8 cellular contexts compared by ENCODE assay signal in the genomic region with DNA sequence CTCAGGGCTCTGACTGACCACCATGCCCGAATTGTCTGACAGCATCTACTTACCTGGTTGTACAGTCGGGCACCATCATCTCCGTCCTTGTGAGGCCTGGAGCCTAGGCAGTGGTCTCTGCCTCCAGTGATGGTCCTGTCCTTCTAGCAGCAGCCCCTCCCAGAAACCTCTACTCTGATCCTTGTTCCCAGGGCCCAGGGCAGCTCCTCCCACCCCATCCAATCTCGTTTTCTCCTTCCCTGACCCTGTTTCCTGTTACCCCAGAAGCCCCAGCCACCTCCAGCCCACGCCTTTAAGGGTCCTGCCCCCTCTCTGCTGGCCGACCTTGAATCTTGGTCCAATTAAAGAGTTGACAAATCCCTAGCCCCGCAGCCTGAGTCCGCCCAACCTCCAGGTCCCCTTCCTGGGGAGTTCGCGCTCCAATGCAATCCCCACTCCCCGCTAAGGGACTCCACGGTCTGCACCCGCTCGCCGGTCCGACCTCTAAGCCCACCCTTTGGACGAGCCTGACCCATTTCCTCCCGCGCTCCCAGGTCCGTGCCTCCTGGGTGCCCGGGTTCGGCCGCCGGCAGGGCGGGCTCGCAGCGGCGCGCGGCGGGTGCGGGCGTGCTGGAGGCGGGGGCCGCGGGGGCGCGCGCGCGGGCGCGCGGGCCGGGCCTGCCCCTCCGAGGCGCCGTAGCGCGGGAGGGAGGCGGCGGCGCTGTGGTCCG. TPM values are rescaled to one million over a fixed set of nuclear protein-coding genes. Genes with fewer than 3 reads are reported as not detected.
DNase-seq lines count a peak whose midpoint lies in the region; ATAC-seq, FAIRE-seq and TF ChIP-seq lines count a peak whose summit lies in the region.

A gene with protein sequence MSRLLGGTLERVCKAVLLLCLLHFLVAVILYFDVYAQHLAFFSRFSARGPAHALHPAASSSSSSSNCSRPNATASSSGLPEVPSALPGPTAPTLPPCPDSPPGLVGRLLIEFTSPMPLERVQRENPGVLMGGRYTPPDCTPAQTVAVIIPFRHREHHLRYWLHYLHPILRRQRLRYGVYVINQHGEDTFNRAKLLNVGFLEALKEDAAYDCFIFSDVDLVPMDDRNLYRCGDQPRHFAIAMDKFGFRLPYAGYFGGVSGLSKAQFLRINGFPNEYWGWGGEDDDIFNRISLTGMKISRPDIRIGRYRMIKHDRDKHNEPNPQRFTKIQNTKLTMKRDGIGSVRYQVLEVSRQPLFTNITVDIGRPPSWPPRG (plus strand): TSS at position 660 of the 710 bp plus-strand sequence. CDS start 1,951 bp downstream, outside the sequence.

- no peaks in the 10 kb centered on the region for H3K9me3 ChIP-seq in CD4-positive, CD25-positive, alpha-beta regulatory T cell (ENCODE audit: control insufficient read depth in 2 of 2, low read length in 2 of 2)
- H3K9me3 ChIP-seq in SU-DHL-6 (ENCODE audit: insufficient read depth, low read length) (no peaks in the 10 kb centered on the region), kidney (ENCODE audit: control insufficient read depth in 1 of 2, low read length in 2 of 2) (no peaks in the 10 kb centered on the region), smooth muscle cell (replicated peaks; ENCODE audit: low read depth) (no peaks in the 10 kb centered on the region)

- peaks cover 0 to 1% (median 0%) of the 10 kb centered on the region in 7 donors for H3K9me3 Mint-ChIP-seq in CD4-positive, CD25-positive, alpha-beta regulatory T cell

- H3K9ac ChIP-seq in SU-DHL-6 (ENCODE audit: low read length) (peak within 1 kb of the TSS; percentile 99), kidney (ENCODE audit: low read length in 2 of 2) (peak within 1 kb of the TSS in 1 of 2 donors; percentile 46), smooth muscle cell (ENCODE audit: low read depth) (peak within 1 kb of the TSS; percentile 76)

- TF ChIP-seq CTCF in HFF-Myc (IDR thresholded peaks at IDR 0.05; ENCODE audit: low read depth, low read length, missing control alignments) (no peak), SU-DHL-6 (IDR thresholded peaks at IDR 0.05; ENCODE audit: insufficient read depth, low read length, poor library complexity, severe bottlenecking) (no peak), kidney (IDR thresholded peaks at IDR 0.05; ENCODE audit: borderline replicate concordance, extremely low read depth, insufficient read depth) (no peak), smooth muscle cell (IDR thresholded peaks at IDR 0.05; ENCODE audit: borderline replicate concordance, insufficient read depth, poor library complexity, severe bottlenecking) (no peak)

- peaks cover 20% of the 10 kb centered on the region for H3K36me3 ChIP-seq in CD4-positive, CD25-positive, alpha-beta regulatory T cell (ENCODE audit: control insufficient read depth, insufficient read depth, low read length)
- H3K36me3 ChIP-seq in SU-DHL-6 (ENCODE audit: low read length), result no peaks in the 10 kb centered on the region
- peaks cover 5 to 26% of the 10 kb centered on the region in 2 donors for H3K36me3 ChIP-seq in kidney (ENCODE audit: control insufficient read depth in 1 of 2, insufficient read depth in 2 of 2, low read length in 2 of 2)
- H3K36me3 ChIP-seq in smooth muscle cell (ENCODE audit: low read depth), result no peaks in the 10 kb centered on the region

- H3K4me1 Mint-ChIP-seq in CD4-positive, CD25-positive, alpha-beta regulatory T cell, result peaks cover 7 to 62% (median 31%) of the 10 kb centered on the region in 4 donors

- no peaks in the 10 kb centered on the region for H3K27me3 ChIP-seq in CD4-positive, CD25-positive, alpha-beta regulatory T cell (ENCODE audit: control insufficient read depth, insufficient read depth, low read length)
- H3K27me3 ChIP-seq in SU-DHL-6 (ENCODE audit: low read length), result no peaks in the 10 kb centered on the region
- no peaks in the 10 kb centered on the region for H3K27me3 ChIP-seq in smooth muscle cell (ENCODE audit: low read depth)

- H3K4me2 ChIP-seq in SU-DHL-6 (ENCODE audit: low read depth, low read length, poor library complexity, severe bottlenecking), result peak within 1 kb of the TSS; percentile 72
- peak within 1 kb of the TSS; percentile 98 for H3K4me2 ChIP-seq in smooth muscle cell

- H3K4me3 ChIP-seq in CD4-positive, CD25-positive, alpha-beta regulatory T cell (ENCODE audit: low read depth, low read length), result peak within 1 kb of the TSS; percentile 37
- H3K4me3 ChIP-seq in HFF-Myc (replicated peaks; ENCODE audit: low read depth, low read length), result peak within 1 kb of the TSS; percentile 63
- peak within 1 kb of the TSS; percentile 80 for H3K4me3 ChIP-seq in SU-DHL-6 (ENCODE audit: insufficient read depth, low read length, poor library complexity, severe bottlenecking)
- H3K4me3 ChIP-seq in kidney (ENCODE audit: low read length in 2 of 2), result peak within 1 kb of the TSS; percentile 53 to 57
- peak within 1 kb of the TSS; percentile 75 for H3K4me3 ChIP-seq in smooth muscle cell

- ATAC-seq in CD4-positive, CD25-positive, alpha-beta regulatory T cell (ENCODE audit: low read depth in 2 of 2), result no peak
- ATAC-seq in GM18870 (IDR thresholded peaks at IDR 0.05; ENCODE audit: unreplicated experiment) (no peak), HG02973 (IDR thresholded peaks at IDR 0.05; ENCODE audit: unreplicated experiment) (no peak)

- H3F3A ChIP-seq in SU-DHL-6 (ENCODE audit: insufficient read depth) (peaks cover 34% of the 10 kb centered on the region), smooth muscle cell (ENCODE audit: low read depth) (peaks cover 19% of the 10 kb centered on the region)

- peaks cover 35% of the 10 kb centered on the region for H3K79me2 ChIP-seq in SU-DHL-6 (ENCODE audit: insufficient read depth, low read length)
- peaks cover 31% of the 10 kb centered on the region for H3K79me2 ChIP-seq in smooth muscle cell (ENCODE audit: low read depth)

- H3K27ac ChIP-seq in CD4-positive, CD25-positive, alpha-beta regulatory T cell (ENCODE audit: insufficient read depth, low read length, poor library complexity, severe bottlenecking), result no peak within 1 kb of the TSS
- H3K27ac ChIP-seq in SU-DHL-6 (ENCODE audit: low read depth, low read length), result peak within 1 kb of the TSS; percentile 74
- H3K27ac ChIP-seq in caudate nucleus (ENCODE audit: low read depth, low read length), result peak within 1 kb of the TSS; percentile 20
- no peak within 1 kb of the TSS for H3K27ac ChIP-seq in kidney (ENCODE audit: low read depth in 2 of 2, low read length in 2 of 2)
- H3K27ac ChIP-seq in smooth muscle cell (ENCODE audit: low read depth), result peak within 1 kb of the TSS; percentile 25

- H3K36me3 Mint-ChIP-seq in CD4-positive, CD25-positive, alpha-beta regulatory T cell, result peaks cover 18% of the 10 kb centered on the region

- H2AFZ ChIP-seq in SU-DHL-6 (ENCODE audit: low read depth, low read length, severe bottlenecking) (no peak within 1 kb of the TSS), smooth muscle cell (ENCODE audit: low read depth) (peak within 1 kb of the TSS; percentile 74)

- no peak for FAIRE-seq in kidney (lab: Jason Lieb, UNC)

- H3K4me1 ChIP-seq in CD4-positive, CD25-positive, alpha-beta regulatory T cell (ENCODE audit: control insufficient read depth, insufficient read depth, low read length, poor library complexity, severe bottlenecking), result peaks cover 42% of the 10 kb centered on the region
- H3K4me1 ChIP-seq in kidney (ENCODE audit: control insufficient read depth in 1 of 2, insufficient read depth in 1 of 2, low read depth in 1 of 2, low read length in 2 of 2), result peaks cover 7 to 37% of the 10 kb centered on the region in 2 donors
- peaks cover 18% of the 10 kb centered on the region for H3K4me1 ChIP-seq in smooth muscle cell (ENCODE audit: low read depth)

- H3K9me2 ChIP-seq in SU-DHL-6 (replicated peaks; ENCODE audit: insufficient read depth, low read length), result no peaks in the 10 kb centered on the region

- H3K27me3 Mint-ChIP-seq in CD4-positive, CD25-positive, alpha-beta regulatory T cell, result no peaks in the 10 kb centered on the region

- H3K27ac Mint-ChIP-seq in CD4-positive, CD25-positive, alpha-beta regulatory T cell, result peak within 1 kb of the TSS; percentile 67 to 77 (median 76)

- H3K4me3 Mint-ChIP-seq in CD4-positive, CD25-positive, alpha-beta regulatory T cell, result peak within 1 kb of the TSS; percentile 90 to 93 (median 90)

- DNase-seq in CD4-positive, CD25-positive, alpha-beta regulatory T cell, result peak in 1 of 3 donors; percentile 20
- no peak for DNase-seq in HFF-Myc (ENCODE audit: extremely low read depth, low read depth)
- peak in 28 of 61 donors; percentile 5 to 68 (median 27) for DNase-seq in caudate nucleus (lab: John Stamatoyannopoulos, UW)
- no peak for DNase-seq in kidney
- DNase-seq in smooth muscle cell (lab: John Stamatoyannopoulos, UW; ENCODE audit: unreplicated experiment), result no peak

- H4K20me1 ChIP-seq in SU-DHL-6 (ENCODE audit: low read depth, low read length) (no peaks in the 10 kb centered on the region), smooth muscle cell (ENCODE audit: low read depth) (peaks cover 65% of the 10 kb centered on the region)

- 5% methylated on average over 35 of the region's 54 CpGs for WGBS in smooth muscle cell (ENCODE audit: low lambda C conversion rate)

- intact Hi-C loops in kidney (cut with DNase I), result no loop called here

RNA-seq across cellular contexts. Expression of the gene that starts here (rescaled TPM):
- 0.54 TPM for total RNA-seq in CD4-positive, CD25-positive, alpha-beta regulatory T cell
- under 1 TPM; 0.20 to 0.86 (median 0.32) TPM for polyA plus RNA-seq in CD4-positive, CD25-positive, alpha-beta regulatory T cell
- total RNA-seq in kidney (25.1 TPM), smooth muscle cell (52.4 and 67.0 TPM in 2 replicates)
- polyA plus RNA-seq in kidney (ENCODE audit: insufficient read depth, low read depth, low replicate concordance) (32.5 TPM), smooth muscle cell (113 and 135 TPM in 2 replicates)

Comparison
In these comparisons a context has a peak if more than half of its experiments do, and no peak if none do; other contexts are left out.
1. RNA of the gene that starts here (total RNA-seq): 52.4 to 67.0 TPM in smooth muscle cell and 25.1 TPM in kidney (single experiment); 0.54 TPM in CD4-positive, CD25-positive, alpha-beta regulatory T cell (single experiment); every median in the first group is over 10 times any median in the second.
2. RNA of the gene that starts here (polyA plus RNA-seq): 113 to 135 TPM in smooth muscle cell and 32.5 TPM in kidney (single experiment); 0.20 to 0.86 TPM in CD4-positive, CD25-positive, alpha-beta regulatory T cell; every median in the first group is over 10 times any median in the second.
3. H3K27ac ChIP-seq: peak in SU-DHL-6 (single experiment), caudate nucleus (single experiment) and smooth muscle cell (single experiment); none in CD4-positive, CD25-positive, alpha-beta regulatory T cell (single experiment) and kidney (0 of 2).
4. Peak in every context shown above with its lines, with median percentiles within 50 percentile points of each other: H3K4me3 ChIP-seq.